Comparison of ENCODE assay signal across 3 cellular contexts in genomic region chr3:160815280-160815679, GRCh38.
"Had no signal": no experiment of that assay in that cellular context is flagged by ENCODE, and none has a peak within 500 bp of the region (broad histone marks: within the 10 kb centered on the region; RNA-seq: fewer than 3 reads in every experiment).

No MANE protein-coding gene starts in this region.

- ATAC-seq: GM12878 had no signal

- H3K4me3 ChIP-seq: GM12878 had no signal

- DNase-seq: GDM1, GF-D8 had no signal
